ENCODE assay signal across 10 cellular contexts in genomic region chr22:31288496-31289235, GRCh38. TPM values are rescaled to one million over a fixed set of nuclear protein-coding genes. Genes with fewer than 3 reads are reported as not detected.
DNase-seq lines count a peak whose midpoint lies in the region; ATAC-seq, FAIRE-seq and TF ChIP-seq lines count a peak whose summit lies in the region.
"Had no signal": no experiment of that assay in that cellular context is flagged by ENCODE, and none has a peak within 500 bp of the region (broad histone marks: within the 10 kb centered on the region; RNA-seq: fewer than 3 reads in every experiment).

No MANE protein-coding gene starts in this region.

- peak overlapping the region; percentile 99 for H3K4me3 Mint-ChIP-seq in activated CD4-positive, alpha-beta T cell treated with anti-CD3 and anti-CD28 coated beads, Interleukin-2, amount 10 ng/mL, durations not matched to agents 24 days and 14 days
- peak overlapping the region; percentile 92 for H3K4me3 Mint-ChIP-seq in activated B cell treated with CpG ODN at 0.5 μM for 24 hours

- no peak for DNase-seq in activated CD4-positive, alpha-beta T cell treated with anti-CD3 and anti-CD28 coated beads, Interleukin-2, amount 10 ng/mL, durations not matched to agents 24 days and 14 days
- DNase-seq in activated CD4-positive, alpha-beta T cell treated with anti-CD3 and anti-CD28 coated beads for 4 hours: no peak
- DNase-seq in activated B cell treated with CpG ODN at 0.5 μM for 24 hours (no peak), keratinocyte (ENCODE audit: low read depth, low spot score) (no peak), substantia nigra (lab: John Stamatoyannopoulos, UW) (no peak)
- DNase-seq: hypothalamus had no signal

- no peaks in the 10 kb centered on the region for H3K9me3 Mint-ChIP-seq in activated CD4-positive, alpha-beta T cell treated with anti-CD3 and anti-CD28 coated beads, Interleukin-2, amount 10 ng/mL, durations not matched to agents 24 days and 14 days
- H3K9me3 Mint-ChIP-seq in activated B cell treated with CpG ODN at 0.5 μM for 24 hours: no peaks in the 10 kb centered on the region

- no peaks in the 10 kb centered on the region for H3K27me3 ChIP-seq in keratinocyte (ENCODE audit: control insufficient read depth, extremely low read depth, insufficient read depth, low read length)

- peaks cover 30% of the 10 kb centered on the region for H3K4me1 ChIP-seq in keratinocyte (ENCODE audit: control insufficient read depth, extremely low read depth, insufficient read depth, low read length)

- H3K36me3 ChIP-seq in keratinocyte (ENCODE audit: control insufficient read depth in 2 of 2, extremely low read depth in 1 of 2, insufficient read depth in 2 of 2, low read length in 2 of 2): peaks cover 3 to 12% of the 10 kb centered on the region in 2 experiments

- H2AFZ ChIP-seq in keratinocyte (ENCODE audit: control insufficient read depth, low read length): no peak overlapping the region

- H3K27ac ChIP-seq in keratinocyte (ENCODE audit: control insufficient read depth, insufficient read depth, low read length) (no peak overlapping the region), substantia nigra (ENCODE audit: low read depth, low read length, poor library complexity, severe bottlenecking) (peak overlapping the region; percentile 97)

- peaks cover 70% of the 10 kb centered on the region for H3K4me1 Mint-ChIP-seq in activated CD4-positive, alpha-beta T cell treated with anti-CD3 and anti-CD28 coated beads, Interleukin-2, amount 10 ng/mL, durations not matched to agents 24 days and 14 days
- H3K4me1 Mint-ChIP-seq in activated B cell treated with CpG ODN at 0.5 μM for 24 hours: peaks cover 81% of the 10 kb centered on the region

- H3K9ac ChIP-seq in keratinocyte (ENCODE audit: control insufficient read depth, extremely low read depth, insufficient read depth, low read length): no peak overlapping the region

- no peak overlapping the region for H3K4me3 ChIP-seq in keratinocyte (ENCODE audit: control insufficient read depth in 2 of 3, extremely low read depth in 1 of 3, insufficient read depth in 2 of 3, low read depth in 1 of 3, low read length in 3 of 3)

- CTCF ChIA-PET in activated B cell treated with CpG ODN at 0.5 μM for 24 hours (lab: Charles Lee): interaction anchor here (1.8 to 2.8 kb wide), 2 partner anchors 16 to 25 kb away, joined by 6 to 29 read pairs; no protein-coding TSS in a partner anchor

- H3K9me3 ChIP-seq in keratinocyte (ENCODE audit: control insufficient read depth, low read depth, low read length): no peaks in the 10 kb centered on the region

- H3K9me1 ChIP-seq in keratinocyte (ENCODE audit: control insufficient read depth, extremely low read depth, insufficient read depth, low read length): no peaks in the 10 kb centered on the region

- H3K79me2 ChIP-seq in keratinocyte (ENCODE audit: control insufficient read depth, insufficient read depth, low read length): peaks cover 2% of the 10 kb centered on the region

- H3K27ac Mint-ChIP-seq in activated CD4-positive, alpha-beta T cell treated with anti-CD3 and anti-CD28 coated beads, Interleukin-2, amount 10 ng/mL, durations not matched to agents 24 days and 14 days: peak overlapping the region; percentile 100
- peak overlapping the region; percentile 100 for H3K27ac Mint-ChIP-seq in activated B cell treated with CpG ODN at 0.5 μM for 24 hours

- ATAC-seq in activated B cell treated with CpG ODN at 0.5 μM for 24 hours (ENCODE audit: low read depth) (no peak), esophagus mucosa (no peak), GM18517 (IDR thresholded peaks at IDR 0.05; ENCODE audit: unreplicated experiment) (no peak), GM19324 (IDR thresholded peaks at IDR 0.05; ENCODE audit: low FRiP score, unreplicated experiment) (no peak)

- no peaks in the 10 kb centered on the region for H3K27me3 Mint-ChIP-seq in activated CD4-positive, alpha-beta T cell treated with anti-CD3 and anti-CD28 coated beads, Interleukin-2, amount 10 ng/mL, durations not matched to agents 24 days and 14 days
- no peaks in the 10 kb centered on the region for H3K27me3 Mint-ChIP-seq in activated B cell treated with CpG ODN at 0.5 μM for 24 hours

- dilution Hi-C loops in keratinocyte (cut with MboI; ENCODE audit: extremely low pct_ligation_motif_present, low sequenced_read_pairs): no loop called here

- H4K20me1 ChIP-seq in keratinocyte (ENCODE audit: control insufficient read depth, extremely low read depth, insufficient read depth, low read length): no peaks in the 10 kb centered on the region

- intact Hi-C loops in activated CD4-positive, alpha-beta T cell treated with anti-CD3 and anti-CD28 coated beads, Interleukin-2, amount 10 ng/mL, durations not matched to agents 24 days and 14 days (cut with micrococcal nuclease): no loop called here
- intact Hi-C loops in activated B cell treated with CpG ODN at 0.5 μM for 24 hours (cut with micrococcal nuclease): no loop called here

- H3K36me3 Mint-ChIP-seq in activated CD4-positive, alpha-beta T cell treated with anti-CD3 and anti-CD28 coated beads, Interleukin-2, amount 10 ng/mL, durations not matched to agents 24 days and 14 days (ENCODE audit: low read depth): peaks cover 34% of the 10 kb centered on the region
- peaks cover 48% of the 10 kb centered on the region for H3K36me3 Mint-ChIP-seq in activated B cell treated with CpG ODN at 0.5 μM for 24 hours (ENCODE audit: low read depth)

- H3K4me2 ChIP-seq in keratinocyte (ENCODE audit: control insufficient read depth, extremely low read depth, insufficient read depth, low read depth, low read length): peak overlapping the region; percentile 96

- peak; percentile 44 for FAIRE-seq in keratinocyte (lab: Jason Lieb, UNC)
- FAIRE-seq: G401.6 had no signal

- POLR2A ChIA-PET in activated B cell treated with CpG ODN at 0.5 μM for 24 hours (lab: Charles Lee): interaction anchor here (0.6 to 2.6 kb wide), 13 partner anchors 9 to 653 kb away, joined by 3 to 31 read pairs (median 3); partner anchors contain the start of genes LIMK2, PATZ1, RNF185 and SLC35E4

- TF ChIP-seq CTCF in activated B cell treated with CpG ODN at 0.5 μM for 24 hours (IDR thresholded peaks at IDR 0.05) (no peak), keratinocyte (optimal IDR thresholded peaks at IDR 0.05 in 1 of 3, IDR thresholded peaks at IDR 0.05 in 1 of 3, conservative IDR thresholded peaks at IDR 0.05 in 1 of 3; ENCODE audit: extremely low read depth in 1 of 3, insufficient read depth in 2 of 3, low read length in 3 of 3) (no peak)

RNA-seq across cellular contexts. Expression of gene PIK3IP1, which starts 3.6 kb away (rescaled TPM):
- 12.4 TPM in 2 replicates for total RNA-seq in activated CD4-positive, alpha-beta T cell treated with anti-CD3 and anti-CD28 coated beads, Interleukin-2, amount 10 ng/mL, durations not matched to agents 24 days and 14 days
- 20.3 and 21.0 TPM in 2 replicates for total RNA-seq in activated B cell treated with CpG ODN at 0.5 μM for 24 hours
- polyA plus RNA-seq in keratinocyte: 13.3 to 25.6 TPM (median 13.9 TPM) in 3 replicates
- polyA plus RNA-seq in keratinocyte (2011; ENCODE audit: low read depth): 26.2 TPM
- 7.2 and 9.9 TPM in 2 replicates for polyA plus RNA-seq in keratinocyte (2011; cell fraction: cytosol; rRNA removed)
- polyA plus RNA-seq in keratinocyte (2011; cell fraction: nucleus; rRNA removed): 33.1 and 36.3 TPM in 2 replicates
- 11.0 and 34.9 TPM in 2 replicates for polyA plus RNA-seq in keratinocyte (2012; ENCODE audit: low replicate concordance)
- polyA minus RNA-seq in keratinocyte: 6.2 to 25.4 TPM (median 10.1 TPM) in 3 replicates
- 22.3 TPM for polyA minus RNA-seq in keratinocyte (2011; cell fraction: cytosol; rRNA and poly(A)+ RNA removed)
- polyA minus RNA-seq in keratinocyte (2011; cell fraction: nucleus; rRNA and poly(A)+ RNA removed): 37.1 and 42.4 TPM in 2 replicates
- 5.8 TPM for total RNA-seq in esophagus mucosa

RNA-seq across cellular contexts. Expression of gene PATZ1, which starts 57.5 kb away (rescaled TPM):
- total RNA-seq in activated CD4-positive, alpha-beta T cell treated with anti-CD3 and anti-CD28 coated beads, Interleukin-2, amount 10 ng/mL, durations not matched to agents 24 days and 14 days: 33.8 and 34.7 TPM in 2 replicates
- total RNA-seq in activated B cell treated with CpG ODN at 0.5 μM for 24 hours (35.4 and 37.4 TPM in 2 replicates), esophagus mucosa (6.2 TPM)
- 2.5 to 5.0 TPM (median 3.4 TPM) in 3 replicates for polyA plus RNA-seq in keratinocyte
- polyA plus RNA-seq in keratinocyte (2011; ENCODE audit: low read depth): 0.52 TPM
- polyA plus RNA-seq in keratinocyte (2011; cell fraction: cytosol; rRNA removed): 2.4 and 3.2 TPM in 2 replicates
- 5.1 and 6.9 TPM in 2 replicates for polyA plus RNA-seq in keratinocyte (2011; cell fraction: nucleus; rRNA removed)
- polyA plus RNA-seq in keratinocyte (2012; ENCODE audit: low replicate concordance): 2.0 and 6.1 TPM in 2 replicates
- 3.7 to 11.6 TPM (median 5.7 TPM) in 3 replicates for polyA minus RNA-seq in keratinocyte
- polyA minus RNA-seq in keratinocyte (2011; cell fraction: cytosol; rRNA and poly(A)+ RNA removed): 8.8 TPM
- 3.9 and 6.4 TPM in 2 replicates for polyA minus RNA-seq in keratinocyte (2011; cell fraction: nucleus; rRNA and poly(A)+ RNA removed)
